24 cellular contexts compared by ENCODE assay signal in the genomic region with DNA sequence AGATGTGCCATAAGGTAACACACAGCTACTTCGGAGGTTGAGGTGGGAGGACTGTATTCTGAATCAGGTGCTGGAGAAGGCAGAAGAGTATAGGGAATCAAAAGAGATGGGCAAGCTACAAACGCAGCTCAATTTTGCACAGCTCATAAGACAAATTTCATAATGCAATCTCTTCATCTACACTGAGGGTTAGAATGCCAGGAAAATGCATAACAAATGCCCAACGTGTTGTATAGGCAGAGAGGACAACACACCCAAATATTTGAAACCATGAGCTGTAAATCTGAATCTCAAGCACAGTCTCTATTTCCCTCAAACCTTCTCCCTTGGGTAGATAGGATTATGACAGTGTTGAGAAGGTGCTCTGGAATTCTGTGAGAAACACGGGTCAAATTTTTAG.
A peak's percentile ranks its signal among the peaks of the same experiment; 100 is the strongest.
DNase-seq lines count a peak whose midpoint lies in the region; ATAC-seq, FAIRE-seq and TF ChIP-seq lines count a peak whose summit lies in the region.
"Had no signal": no experiment of that assay in that cellular context is flagged by ENCODE, and none has a peak within 500 bp of the region (broad histone marks: within the 10 kb centered on the region; RNA-seq: fewer than 3 reads in every experiment).

No MANE protein-coding gene starts in this region.

- no peak for TF ChIP-seq EP300 in H1 (IDR thresholded peaks at IDR 0.05; ENCODE audit: borderline replicate concordance in 1 of 2, low read depth in 2 of 2, low read length in 2 of 2)

- no peak overlapping the region for H3K56ac ChIP-seq in H1 (replicated peaks; ENCODE audit: insufficient read length, low read depth, low read length)

- FAIRE-seq in H1 (lab: Jason Lieb, UNC): no peak
- FAIRE-seq: K562, small intestine, urothelium cell line had no signal

- H3K27ac ChIP-seq in H1 (ENCODE audit: low read depth, low read length): no peak overlapping the region
- H3K27ac ChIP-seq: coronary artery, foreskin keratinocyte, hepatocyte, ovary had no signal

- H3K9me3 ChIP-seq in H1 (ENCODE audit: insufficient read depth in 2 of 2, low read depth in 1 of 2, low read length in 1 of 2): peaks cover 14 to 18% of the 10 kb centered on the region in 2 experiments; a peak in 3 of 4 replicates
- H3K9me3 ChIP-seq: ovary had no signal

- no peak for TF ChIP-seq POLR2A in H1 (IDR thresholded peaks at IDR 0.05; ENCODE audit: control extremely low read depth in 1 of 2, low read depth in 2 of 2, low read length in 2 of 2)

- H2BK12ac ChIP-seq in H1 (ENCODE audit: low read depth, low read length): no peak overlapping the region

- no peaks in the 10 kb centered on the region for H3K9me3 Mint-ChIP-seq in activated naive CD4-positive, alpha-beta T cell treated with anti-CD3 and anti-CD28 coated beads, Interleukin-2, amount 50 U/mL, for 24 hours
- peaks cover 11 to 20% of the 10 kb centered on the region in 2 donors for H3K9me3 Mint-ChIP-seq in activated naive CD4-positive, alpha-beta T cell treated with anti-CD3 and anti-CD28 coated beads, Interleukin-2, amount 50 U/mL, for 72 hours
- H3K9me3 Mint-ChIP-seq in activated CD4-positive, alpha-beta memory T cell treated with anti-CD3 and anti-CD28 coated beads, Interleukin-2, amount 10 ng/mL, durations not matched to agents 7 days and 5 days: peaks cover 10% of the 10 kb centered on the region

- no peak for TF ChIP-seq CTCF in H1 (IDR thresholded peaks at IDR 0.05; ENCODE audit: control extremely low read depth in 1 of 3, insufficient read depth in 1 of 3, low read depth in 1 of 3, low read length in 3 of 3)

- 93% methylated on average over 4 of the region's 4 CpGs; no CpG with 5 or more reads in 1 of the 2 experiments for WGBS in H1 (ENCODE audit: extremely low coverage in 1 of 2, insufficient coverage in 1 of 2, insufficient read length in 1 of 2, insufficient replicate concordance in 2 of 2, low coverage in 1 of 2, low lambda C conversion rate in 2 of 2, missing lambda C conversion rate in 1 of 2), 2 experiments

- H3K18ac ChIP-seq in H1 (ENCODE audit: extremely low read depth, low read length): no peak overlapping the region

- no peak overlapping the region for H3K4me3 Mint-ChIP-seq in activated naive CD4-positive, alpha-beta T cell treated with anti-CD3 and anti-CD28 coated beads, Interleukin-2, amount 50 U/mL, for 24 hours
- no peak overlapping the region for H3K4me3 Mint-ChIP-seq in activated CD4-positive, alpha-beta memory T cell treated with anti-CD3 and anti-CD28 coated beads, Interleukin-2, amount 10 ng/mL, durations not matched to agents 7 days and 5 days
- H3K4me3 Mint-ChIP-seq: nephron had no signal

- POLR2A ChIA-PET in activated CD4-positive, alpha-beta memory T cell treated with anti-CD3 and anti-CD28 coated beads, Interleukin-2, amount 10 ng/mL, durations not matched to agents 7 days and 5 days (lab: Charles Lee): interaction anchor here (2.0 kb wide), 1 partner anchor 60 kb away, joined by 6 read pairs; no protein-coding TSS in a partner anchor
- POLR2A ChIA-PET in H1 (lab: Charles Lee; ENCODE audit: partially characterized antibody) (no interaction called here), HEK293T (lab: Yijun Ruan, JAX) (no interaction called here)

- no peaks in the 10 kb centered on the region for H3K4me1 ChIP-seq in H1 (replicated peaks in 1 of 4; ENCODE audit: control insufficient read depth in 3 of 4, insufficient read depth in 4 of 4, low read length in 3 of 4)
- H3K4me1 ChIP-seq: foreskin keratinocyte had no signal

- H3K79me1 ChIP-seq in H1 (ENCODE audit: low read depth, low read length): no peaks in the 10 kb centered on the region

- H3K4me3 ChIP-seq in H1 (ENCODE audit: extremely low read depth in 1 of 4, insufficient read depth in 2 of 4, low read depth in 3 of 4, low read length in 4 of 4): no peak overlapping the region
- H3K4me3 ChIP-seq: coronary artery, hepatocyte, K562, ovary had no signal

- H2BK20ac ChIP-seq in H1 (ENCODE audit: low read length): no peak overlapping the region

- no peak overlapping the region for H2AK5ac ChIP-seq in H1 (ENCODE audit: low read depth, low read length)

- H2BK120ac ChIP-seq in H1 (replicated peaks; ENCODE audit: low read depth, low read length): no peak overlapping the region

- H4K5ac ChIP-seq in H1 (ENCODE audit: insufficient read length, low read depth, low read length): no peak overlapping the region

- peaks cover 46% of the 10 kb centered on the region for H3K4me1 Mint-ChIP-seq in activated naive CD4-positive, alpha-beta T cell treated with anti-CD3 and anti-CD28 coated beads, Interleukin-2, amount 50 U/mL, for 24 hours
- peaks cover 29% of the 10 kb centered on the region for H3K4me1 Mint-ChIP-seq in activated CD4-positive, alpha-beta memory T cell treated with anti-CD3 and anti-CD28 coated beads, Interleukin-2, amount 10 ng/mL, durations not matched to agents 7 days and 5 days

- no peak overlapping the region for H3K9ac ChIP-seq in H1 (replicated peaks in 1 of 4; ENCODE audit: extremely low read depth in 1 of 4, low read depth in 3 of 4, low read length in 3 of 4)

- no peaks in the 10 kb centered on the region for H3K27me3 Mint-ChIP-seq in activated naive CD4-positive, alpha-beta T cell treated with anti-CD3 and anti-CD28 coated beads, Interleukin-2, amount 50 U/mL, for 24 hours
- no peaks in the 10 kb centered on the region for H3K27me3 Mint-ChIP-seq in activated CD4-positive, alpha-beta memory T cell treated with anti-CD3 and anti-CD28 coated beads, Interleukin-2, amount 10 ng/mL, durations not matched to agents 7 days and 5 days

- no peak overlapping the region for H2BK15ac ChIP-seq in H1 (ENCODE audit: low read length)

- peak overlapping the region; percentile 4 for H4K91ac ChIP-seq in H1 (replicated peaks; ENCODE audit: insufficient read length, low read length)

- no peaks in the 10 kb centered on the region for H3K27me3 ChIP-seq in H1 (replicated peaks in 1 of 4; ENCODE audit: control insufficient read depth in 3 of 4, extremely low read depth in 1 of 4, insufficient read depth in 3 of 4, low read length in 3 of 4)
- H3K27me3 ChIP-seq: foreskin keratinocyte, hepatocyte, ovary had no signal

- no peak overlapping the region for H3K4me2 ChIP-seq in H1 (ENCODE audit: insufficient read depth in 1 of 2, low read depth in 2 of 2, low read length in 2 of 2)
- H3K4me2 ChIP-seq: hepatocyte had no signal

- H3K36me3 Mint-ChIP-seq in activated naive CD4-positive, alpha-beta T cell treated with anti-CD3 and anti-CD28 coated beads, Interleukin-2, amount 50 U/mL, for 24 hours: peaks cover 4% of the 10 kb centered on the region
- H3K36me3 Mint-ChIP-seq in activated naive CD4-positive, alpha-beta T cell treated with anti-CD3 and anti-CD28 coated beads, Interleukin-2, amount 50 U/mL, for 72 hours: peaks cover 17 to 25% of the 10 kb centered on the region in 2 donors
- H3K36me3 Mint-ChIP-seq in activated CD4-positive, alpha-beta memory T cell treated with anti-CD3 and anti-CD28 coated beads, Interleukin-2, amount 10 ng/mL, durations not matched to agents 7 days and 5 days (ENCODE audit: low read depth): peaks cover 8% of the 10 kb centered on the region

- peak overlapping the region; percentile 18 for H3K27ac Mint-ChIP-seq in activated naive CD4-positive, alpha-beta T cell treated with anti-CD3 and anti-CD28 coated beads, Interleukin-2, amount 50 U/mL, for 24 hours
- H3K27ac Mint-ChIP-seq in activated naive CD4-positive, alpha-beta T cell treated with anti-CD3 and anti-CD28 coated beads, Interleukin-2, amount 50 U/mL, for 72 hours: peak overlapping the region in 1 of 2 donors; percentile 85
- H3K27ac Mint-ChIP-seq in activated CD4-positive, alpha-beta memory T cell treated with anti-CD3 and anti-CD28 coated beads, Interleukin-2, amount 10 ng/mL, durations not matched to agents 7 days and 5 days: peak overlapping the region; percentile 28

- no peak overlapping the region for H2BK5ac ChIP-seq in H1 (ENCODE audit: low read depth, low read length)

- TF ChIP-seq RAD21 in H1 (IDR thresholded peaks at IDR 0.05 in 1 of 2, conservative IDR thresholded peaks at IDR 0.05 in 1 of 2; ENCODE audit: low read depth in 2 of 2, low read length in 2 of 2): no peak

- no peak overlapping the region for H2AFZ ChIP-seq in H1 (ENCODE audit: low read length)
- H2AFZ ChIP-seq: hepatocyte had no signal

- H4K8ac ChIP-seq in H1 (ENCODE audit: extremely low read depth, insufficient read depth, low read length): no peak overlapping the region

- H3K79me2 ChIP-seq in H1 (ENCODE audit: control insufficient read depth in 1 of 2, insufficient read depth in 2 of 2, low read length in 2 of 2): no peaks in the 10 kb centered on the region
- H3K79me2 ChIP-seq: hepatocyte had no signal

- CTCF ChIA-PET in activated CD4-positive, alpha-beta memory T cell treated with anti-CD3 and anti-CD28 coated beads, Interleukin-2, amount 10 ng/mL, durations not matched to agents 7 days and 5 days (lab: Charles Lee): interaction anchor here (0.6 kb wide), 1 partner anchor 502 kb away, joined by 3 read pairs; no protein-coding TSS in a partner anchor
- CTCF ChIA-PET in H1 (lab: Charles Lee; ENCODE audit: partially characterized antibody) (interaction anchor here (0.6 to 0.7 kb wide), 2 partner anchors 14 to 486 kb away, joined by 3 read pairs; no protein-coding TSS in a partner anchor), HEK293T (lab: Yijun Ruan, JAX) (interaction anchor here (0.6 kb wide), 1 partner anchor 486 kb away, joined by 3 read pairs; no protein-coding TSS in a partner anchor)

- DNase-seq in activated naive CD4-positive, alpha-beta T cell treated with anti-CD3 and anti-CD28 coated beads, Interleukin-2, amount 50 U/mL, for 72 hours (ENCODE audit: low spot score in 2 of 2): no peak
- no peak for DNase-seq in activated CD4-positive, alpha-beta memory T cell treated with anti-CD3 and anti-CD28 coated beads, Interleukin-2, amount 10 ng/mL, durations not matched to agents 7 days and 5 days
- DNase-seq in H1 (ENCODE audit: low read depth in 1 of 2, low spot score in 2 of 2): no peak
- no peak for DNase-seq in NCI-H1694 (lab: John Stamatoyannopoulos, UW)
- no peak for DNase-seq in HEK293T (ENCODE audit: extremely low spot score)
- DNase-seq: activated CD4-positive, CD25-positive, alpha-beta regulatory T cell treated with anti-CD3 and anti-CD28 coated beads, Interleukin-2, amount 50 U/mL, for 72 hours; NCI-H1417; NCI-H446; ovary; retina; stimulated activated CD4-positive, alpha-beta T cell treated with anti-CD3 and anti-CD28 coated beads, Interleukin-2, amount 100 ng/mL, for 24 hours had no signal

- no peak overlapping the region for H3K14ac ChIP-seq in H1 (ENCODE audit: insufficient read length)

- H3K23me2 ChIP-seq in H1 (ENCODE audit: low read depth, low read length): no peaks in the 10 kb centered on the region

- H3K36me3 ChIP-seq in H1 (ENCODE audit: control insufficient read depth in 2 of 4, insufficient read depth in 4 of 4, low read length in 3 of 4): no peaks in the 10 kb centered on the region
- H3K36me3 ChIP-seq: ovary had no signal

- no peak overlapping the region for H3K4ac ChIP-seq in H1 (replicated peaks; ENCODE audit: insufficient read length, low read depth, low read length)

- no peak for ATAC-seq in activated naive CD4-positive, alpha-beta T cell treated with anti-CD3 and anti-CD28 coated beads, Interleukin-2, amount 50 U/mL, for 72 hours
- ATAC-seq in HG03342 (IDR thresholded peaks at IDR 0.05; ENCODE audit: unreplicated experiment) (no peak), HG03095 (IDR thresholded peaks at IDR 0.05; ENCODE audit: unreplicated experiment) (no peak)
- ATAC-seq: esophagus mucosa, foreskin keratinocyte, K562, left lobe of liver, Right ventricle myocardium inferior had no signal

- H4K20me1 ChIP-seq in H1 (replicated peaks in 1 of 2; ENCODE audit: control insufficient read depth in 1 of 2, insufficient read depth in 2 of 2, low read length in 2 of 2): no peaks in the 10 kb centered on the region

- H3K23ac ChIP-seq in H1 (ENCODE audit: insufficient read length): no peak overlapping the region
